9 cellular contexts compared by ENCODE assay signal in the genomic region with DNA sequence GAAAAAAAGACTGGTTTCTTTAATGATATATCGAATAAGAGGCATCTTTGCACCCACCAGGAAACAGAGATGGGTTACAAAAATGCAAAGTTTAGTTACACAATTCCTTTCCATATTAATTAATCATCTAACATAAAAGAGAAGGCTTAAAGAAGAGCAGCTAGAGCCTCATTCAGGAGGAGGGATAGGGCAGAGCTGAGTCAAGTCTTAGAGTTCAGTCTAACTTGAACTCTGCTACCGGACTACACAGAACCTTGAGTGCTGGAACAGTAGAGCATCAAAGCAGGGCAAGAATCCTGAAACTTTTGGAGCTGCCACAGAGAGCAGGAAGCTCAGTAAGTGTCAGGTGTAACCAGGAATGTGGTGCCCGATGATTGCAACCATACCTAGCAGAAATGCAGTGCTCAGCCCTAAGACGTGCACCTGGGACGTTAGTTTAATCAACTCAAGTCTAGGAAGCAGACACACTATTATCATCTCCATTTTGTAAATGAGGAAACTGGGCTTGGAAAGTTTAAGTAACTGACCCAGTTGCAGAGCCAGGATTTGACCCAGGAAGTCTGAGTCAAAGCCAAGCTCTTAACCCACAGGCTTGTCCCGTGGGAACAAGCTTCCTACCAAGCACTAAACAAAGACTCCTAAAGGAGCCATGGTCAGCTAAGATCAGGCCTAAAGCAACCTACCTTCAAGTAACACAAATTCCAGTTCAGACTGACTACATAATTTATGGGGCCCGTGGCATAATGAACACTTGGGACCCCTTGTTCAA.
DNase-seq lines count a peak whose midpoint lies in the region; ATAC-seq and TF ChIP-seq lines count a peak whose summit lies in the region.
"Had no signal": no experiment of that assay in that cellular context is flagged by ENCODE, and none has a peak within 500 bp of the region (broad histone marks: within the 10 kb centered on the region; RNA-seq: fewer than 3 reads in every experiment).

No MANE protein-coding gene starts in this region.

- H2AFZ ChIP-seq in mesenchymal stem cell (ENCODE audit: low read depth, low read length) = no peak overlapping the region

- no peaks in the 10 kb centered on the region for H3K9me3 ChIP-seq in BLaER1
- H3K9me3 ChIP-seq in breast epithelium = no peaks in the 10 kb centered on the region
- no peaks in the 10 kb centered on the region for H3K9me3 ChIP-seq in mesenchymal stem cell (ENCODE audit: control insufficient read depth, low read length)

- DNase-seq in HS-5 (ENCODE audit: low read depth) (peak; percentile 24), breast epithelium (ENCODE audit: low spot score in 2 of 2) (no peak), mesenchymal stem cell (peak; percentile 57), globus pallidus (ENCODE audit: low spot score) (no peak)
- no peak for DNase-seq in stimulated activated CD8-positive, alpha-beta memory T cell treated with anti-CD3 and anti-CD28 coated beads, Interleukin-4, amount 100 ng/mL, for 48 hours
- DNase-seq in stimulated activated CD4-positive, alpha-beta T cell treated with anti-CD3 and anti-CD28 coated beads, Interleukin-1b, Interleukin-23, amount 100 ng/mL, for 48 hours = no peak
- DNase-seq: effector memory CD8-positive, alpha-beta T cell had no signal

- H3K4ac ChIP-seq in mesenchymal stem cell (ENCODE audit: low read depth in 1 of 2, low read length in 2 of 2) = no peak overlapping the region

- peaks cover 5% of the 10 kb centered on the region; the same call in 1 of the 2 replicates for H3K27me3 ChIP-seq in BLaER1
- no peaks in the 10 kb centered on the region for H3K27me3 ChIP-seq in breast epithelium
- no peaks in the 10 kb centered on the region for H3K27me3 ChIP-seq in mesenchymal stem cell (ENCODE audit: control insufficient read depth in 1 of 2, insufficient read depth in 1 of 2, low read length in 2 of 2)

- H3K36me3 ChIP-seq in BLaER1 (no peaks in the 10 kb centered on the region), breast epithelium (no peaks in the 10 kb centered on the region), mesenchymal stem cell (ENCODE audit: control insufficient read depth in 1 of 2, insufficient read depth in 2 of 2, low read depth in 1 of 2, low read length in 2 of 2) (no peaks in the 10 kb centered on the region)

- H3K4me3 ChIP-seq in BLaER1 = no peak overlapping the region
- no peak overlapping the region for H3K4me3 ChIP-seq in breast epithelium
- no peak overlapping the region for H3K4me3 ChIP-seq in mesenchymal stem cell (ENCODE audit: insufficient read depth in 1 of 2, low read depth in 1 of 2, low read length in 2 of 2)

- intact Hi-C loops in breast epithelium (cut with DNase I; ENCODE audit: low total_unique reads) = no loop called here

- H3K4me2 ChIP-seq in BLaER1 = peak overlapping the region; percentile 61
- H3K4me2 ChIP-seq in mesenchymal stem cell (ENCODE audit: low read length, poor library complexity, severe bottlenecking) = no peak overlapping the region

- no peak overlapping the region for H3K18ac ChIP-seq in mesenchymal stem cell (ENCODE audit: low read depth in 1 of 2, low read length in 2 of 2)

- TF ChIP-seq CTCF in breast epithelium (IDR thresholded peaks at IDR 0.05) = no peak

- H3K27ac ChIP-seq in BLaER1 (no peak overlapping the region; the same call in 1 of the 2 replicates), breast epithelium (peak overlapping the region; percentile 34 to 52), mesenchymal stem cell (ENCODE audit: low read length, poor library complexity, severe bottlenecking) (no peak overlapping the region)

- TF ChIP-seq POLR2A in breast epithelium (IDR thresholded peaks at IDR 0.05) = no peak

- H4K91ac ChIP-seq in mesenchymal stem cell (ENCODE audit: low read length) = no peak overlapping the region

- H2BK12ac ChIP-seq in mesenchymal stem cell (ENCODE audit: low read length in 2 of 2) = no peak overlapping the region

- no peak overlapping the region for H3K23ac ChIP-seq in mesenchymal stem cell (ENCODE audit: low read length in 2 of 2)

- H2BK120ac ChIP-seq in mesenchymal stem cell (ENCODE audit: low read depth, low read length) = no peak overlapping the region

- H3K4me1 ChIP-seq in BLaER1 (peaks cover 40% of the 10 kb centered on the region), breast epithelium (peaks cover 0 to 3% of the 10 kb centered on the region in 2 donors), mesenchymal stem cell (ENCODE audit: control insufficient read depth, insufficient read depth, low read depth, low read length) (peaks cover 5% of the 10 kb centered on the region)

- peak overlapping the region; percentile 61 for H4K8ac ChIP-seq in mesenchymal stem cell (ENCODE audit: low read length)

- no peak overlapping the region for H2BK5ac ChIP-seq in mesenchymal stem cell (ENCODE audit: low read depth, low read length, poor library complexity, severe bottlenecking)

- H2AK5ac ChIP-seq in mesenchymal stem cell (ENCODE audit: low read length, severe bottlenecking) = no peak overlapping the region

- no peak for ATAC-seq in HG03521 (IDR thresholded peaks at IDR 0.05; ENCODE audit: unreplicated experiment)
- ATAC-seq: effector memory CD8-positive, alpha-beta T cell had no signal

- no peak overlapping the region for H3K14ac ChIP-seq in mesenchymal stem cell (ENCODE audit: low read length in 2 of 2)

- H3K9ac ChIP-seq in BLaER1 = no peak overlapping the region; the same call in 1 of the 2 replicates
- H3K9ac ChIP-seq in mesenchymal stem cell (ENCODE audit: low read length) = no peak overlapping the region

- WGBS in mesenchymal stem cell = 70% methylated on average over 5 of the region's 7 CpGs

- H3K79me1 ChIP-seq in mesenchymal stem cell (replicated peaks; ENCODE audit: low read length, poor library complexity, severe bottlenecking) = peaks cover 24% of the 10 kb centered on the region

- H4K20me1 ChIP-seq in BLaER1 = no peaks in the 10 kb centered on the region

- no peak overlapping the region for H2BK15ac ChIP-seq in mesenchymal stem cell (ENCODE audit: low read depth, poor library complexity, severe bottlenecking)

Comparison
In these comparisons a context has a peak if more than half of its experiments do, and no peak if none do; other contexts are left out.
1. H3K27ac ChIP-seq: peak in breast epithelium (2 of 2); none in BLaER1 (single experiment) and mesenchymal stem cell (single experiment).
2. DNase-seq: peak in HS-5 (single experiment) and mesenchymal stem cell (single experiment); none in breast epithelium (0 of 2), stimulated activated CD8-positive, alpha-beta memory T cell treated with anti-CD3 and anti-CD28 coated beads, Interleukin-4, amount 100 ng/mL, for 48 hours (single experiment), globus pallidus (single experiment) and stimulated activated CD4-positive, alpha-beta T cell treated with anti-CD3 and anti-CD28 coated beads, Interleukin-1b, Interleukin-23, amount 100 ng/mL, for 48 hours (single experiment).